8 cellular contexts compared by ENCODE assay signal in the genomic region with DNA sequence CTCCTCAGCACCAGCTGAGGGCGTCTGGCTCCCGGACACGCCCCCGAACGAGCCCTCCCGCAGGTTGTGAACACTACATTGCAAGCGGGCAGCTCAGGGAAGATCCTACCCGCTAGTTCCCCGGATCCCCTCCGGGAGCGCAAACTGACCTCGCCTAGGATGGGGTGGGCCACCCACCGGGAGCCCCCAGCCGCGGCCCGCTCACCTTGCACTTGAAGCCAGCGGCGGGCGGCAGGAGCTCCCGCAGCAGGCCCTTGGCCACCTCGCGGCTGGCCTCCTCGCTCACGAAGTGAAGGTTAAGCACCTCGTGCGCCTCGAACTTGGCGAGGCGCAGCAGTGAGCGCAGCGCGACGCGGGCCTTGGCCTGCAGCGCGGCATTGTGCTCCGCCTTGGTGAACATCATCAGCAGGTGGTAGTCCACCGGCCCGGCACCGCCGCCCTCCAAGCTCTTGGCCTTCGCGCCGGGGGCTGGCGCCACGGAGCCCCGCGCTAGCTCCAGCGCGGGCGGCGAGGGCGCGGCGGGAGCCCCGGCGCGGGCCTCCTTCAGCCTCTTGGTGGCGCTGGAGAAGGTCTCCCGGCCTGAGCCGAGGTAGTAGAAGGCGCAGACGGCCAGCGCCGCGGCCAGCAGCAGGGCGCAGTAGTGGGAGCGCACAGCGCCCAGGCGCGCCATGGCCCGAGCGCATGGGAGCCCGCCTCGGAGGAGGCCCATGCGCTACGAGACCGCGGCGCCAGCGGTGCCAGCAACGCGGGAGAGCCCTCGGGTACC. TPM values are rescaled to one million over a fixed set of nuclear protein-coding genes. Genes with fewer than 3 reads are reported as not detected.
DNase-seq lines count a peak whose midpoint lies in the region; ATAC-seq and TF ChIP-seq lines count a peak whose summit lies in the region.

No MANE protein-coding gene starts in this region.

- DNase-seq in DND-41 (peak; percentile 60), HPDE6-E6E7 (ENCODE audit: extremely low spot score) (peak; percentile 60), NOMO-1 treated with DMSO at 0.1 percent for 48 hours (lab: John Stamatoyannopoulos, UW; ENCODE audit: unreplicated experiment) (peak; percentile 81), glutamatergic neuron (peak; percentile 83), osteocyte (ENCODE audit: extremely low spot score, unreplicated experiment) (peak; percentile 92), T1000 (lab: John Stamatoyannopoulos, UW) (no peak)
- peak; percentile 36 for DNase-seq in activated gamma-delta T cell treated with anti-CD3 and anti-CD28 coated beads, Interleukin-2, amount 50 U/mL, for 16 hours (ENCODE audit: low read depth)

- H3K27me3 Mint-ChIP-seq in glutamatergic neuron (ENCODE audit: unreplicated experiment) (peaks cover 9% of the 10 kb centered on the region), osteocyte (ENCODE audit: unreplicated experiment) (no peaks in the 10 kb centered on the region)

- peak overlapping the region; percentile 95 for H2AFZ ChIP-seq in DND-41 (ENCODE audit: low read depth, low read length)

- H3K4me3 Mint-ChIP-seq in glutamatergic neuron (ENCODE audit: unreplicated experiment): peak overlapping the region; percentile 95
- H3K4me3 Mint-ChIP-seq in osteocyte (ENCODE audit: unreplicated experiment): peak overlapping the region; percentile 84

- H3K4me1 ChIP-seq in DND-41 (ENCODE audit: insufficient read depth, low read length): peaks cover 31% of the 10 kb centered on the region

- H3K9ac ChIP-seq in DND-41 (ENCODE audit: low read depth, low read length): peak overlapping the region; percentile 79

- H3K27ac Mint-ChIP-seq in glutamatergic neuron (ENCODE audit: unreplicated experiment) (peak overlapping the region; percentile 89), osteocyte (ENCODE audit: unreplicated experiment) (peak overlapping the region; percentile 76)

- ATAC-seq in DND-41 (ENCODE audit: insufficient read depth, low read depth) (peak; percentile 60), GM21367 (IDR thresholded peaks at IDR 0.05; ENCODE audit: unreplicated experiment) (peak; percentile 54)

- H3K36me3 Mint-ChIP-seq in glutamatergic neuron (ENCODE audit: unreplicated experiment) (no peaks in the 10 kb centered on the region), osteocyte (ENCODE audit: unreplicated experiment) (peaks cover 5% of the 10 kb centered on the region)

- TF ChIP-seq CTCF in DND-41 (IDR thresholded peaks at IDR 0.05; ENCODE audit: borderline replicate concordance, extremely low read depth, low read length, poor library complexity, severe bottlenecking) (peak; percentile 70), glutamatergic neuron (IDR thresholded peaks at IDR 0.05; ENCODE audit: partially characterized antibody, unreplicated experiment) (no peak), osteocyte (IDR thresholded peaks at IDR 0.05) (peak; percentile 80)

- H4K20me1 ChIP-seq in DND-41 (ENCODE audit: insufficient read depth, low read length): peaks cover 38% of the 10 kb centered on the region

- H3K4me1 Mint-ChIP-seq in glutamatergic neuron (ENCODE audit: low read depth, unreplicated experiment) (peaks cover 22% of the 10 kb centered on the region), osteocyte (ENCODE audit: unreplicated experiment) (peaks cover 20% of the 10 kb centered on the region)

- no peaks in the 10 kb centered on the region for H3K9me3 ChIP-seq in DND-41 (ENCODE audit: insufficient read depth, low read length, severe bottlenecking)

- H3K9me3 Mint-ChIP-seq in glutamatergic neuron (ENCODE audit: unreplicated experiment): peaks cover 7% of the 10 kb centered on the region
- no peaks in the 10 kb centered on the region for H3K9me3 Mint-ChIP-seq in osteocyte (ENCODE audit: unreplicated experiment)

- peaks cover 13% of the 10 kb centered on the region for H3K36me3 ChIP-seq in DND-41 (ENCODE audit: insufficient read depth, low read length)

- peak overlapping the region; percentile 41 to 98 for H3K4me3 ChIP-seq in DND-41 (ENCODE audit: low read depth in 1 of 2, low read length in 2 of 2)

- peak overlapping the region; percentile 80 for H3K27ac ChIP-seq in DND-41 (ENCODE audit: low read length)

- H3K79me2 ChIP-seq in DND-41 (ENCODE audit: insufficient read depth, low read length): peaks cover 38% of the 10 kb centered on the region

- H3K4me2 ChIP-seq in DND-41 (ENCODE audit: insufficient read depth, low read length): peak overlapping the region; percentile 95

- H3K27me3 ChIP-seq in DND-41 (ENCODE audit: insufficient read depth, low read length, poor library complexity): no peaks in the 10 kb centered on the region

RNA-seq across cellular contexts. Expression of a gene that starts 0.4 kb away (rescaled TPM):
- total RNA-seq in glutamatergic neuron (ENCODE audit: unreplicated experiment): 22.3 TPM
- total RNA-seq in osteocyte: 35.1 and 35.8 TPM in 2 replicates
